ENCODE assay signal across 7 cellular contexts in the genomic region with DNA sequence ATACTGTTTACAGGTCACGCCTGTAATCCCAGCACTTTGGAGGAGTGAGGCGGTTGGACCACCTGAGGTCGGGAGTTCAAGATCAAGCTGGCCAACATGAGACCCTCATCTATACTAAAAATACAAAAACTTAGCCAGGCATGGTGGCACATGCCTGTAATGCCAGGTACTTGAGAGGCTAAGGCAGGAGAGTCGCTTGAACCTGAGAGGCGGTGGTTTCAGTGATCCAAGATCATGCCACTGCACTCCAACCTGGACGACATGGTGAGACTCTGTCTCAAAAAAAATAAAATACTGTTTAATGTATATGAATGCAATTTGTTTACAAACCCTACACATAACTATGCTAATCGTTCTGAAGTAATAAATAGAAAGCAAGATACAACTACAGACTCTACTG.
"Had no signal": no experiment of that assay in that cellular context is flagged by ENCODE, and none has a peak within 500 bp of the region (broad histone marks: within the 10 kb centered on the region; RNA-seq: fewer than 3 reads in every experiment).

No MANE protein-coding gene starts in this region.

- H3K4me2 ChIP-seq: GM23338 had no signal

- H3K4me3 ChIP-seq: GM23338 had no signal

- DNase-seq: H9, HCEC 1CT, KBM-7 had no signal

- ATAC-seq: GM23338, HepG2 had no signal

- H3K27ac ChIP-seq: HL-60 had no signal

- H3K9me3 Mint-ChIP-seq: GM23338, H9 had no signal

- H3K4me3 Mint-ChIP-seq: GM23338, H9 had no signal

- H2AFZ ChIP-seq: GM23338 had no signal

- H3K27ac Mint-ChIP-seq: GM23338, H9, IgD-negative memory B cell had no signal
